ENCODE assay signal across 29 cellular contexts in genomic region chr12:76312314-76312713, GRCh38. TPM values are rescaled to one million over a fixed set of nuclear protein-coding genes. Genes with fewer than 3 reads are reported as not detected.
DNase-seq lines count a peak whose midpoint lies in the region; ATAC-seq and TF ChIP-seq lines count a peak whose summit lies in the region.
"Had no signal": no experiment of that assay in that cellular context is flagged by ENCODE, and none has a peak within 500 bp of the region (broad histone marks: within the 10 kb centered on the region; RNA-seq: fewer than 3 reads in every experiment).

No MANE protein-coding gene starts in this region.

- H3K4me1 Mint-ChIP-seq in nephron progenitor cell = peaks cover 15% of the 10 kb centered on the region
- H3K4me1 Mint-ChIP-seq: immature natural killer cell; naive thymus-derived CD4-positive, alpha-beta T cell; stimulated activated naive CD8-positive, alpha-beta T cell treated with anti-CD3 and anti-CD28 coated beads, Interleukin-15, amount 100 ng/mL, for 72 hours; T-cell had no signal

- H3K27me3 Mint-ChIP-seq in nephron progenitor cell (ENCODE audit: low read depth, poor library complexity) = peaks cover 5% of the 10 kb centered on the region

- no peaks in the 10 kb centered on the region for H3K9me3 ChIP-seq in right atrium auricular region
- H3K9me3 ChIP-seq: BE2C, body of pancreas, colonic mucosa, heart right ventricle, MG63, psoas muscle, transverse colon had no signal

- no peaks in the 10 kb centered on the region for H3K9me3 Mint-ChIP-seq in nephron progenitor cell
- H3K9me3 Mint-ChIP-seq: activated naive CD4-positive, alpha-beta T cell treated with anti-CD3 and anti-CD28 coated beads, Interleukin-2, amount 50 U/mL, for 72 hours; immature natural killer cell; stimulated activated naive CD8-positive, alpha-beta T cell treated with anti-CD3 and anti-CD28 coated beads, Interleukin-15, amount 100 ng/mL, for 72 hours; T-cell had no signal

- H3K36me3 Mint-ChIP-seq in nephron progenitor cell (ENCODE audit: low read depth) = no peaks in the 10 kb centered on the region
- H3K36me3 Mint-ChIP-seq: activated naive CD4-positive, alpha-beta T cell treated with anti-CD3 and anti-CD28 coated beads, Interleukin-2, amount 50 U/mL, for 72 hours; immature natural killer cell; naive thymus-derived CD4-positive, alpha-beta T cell; T-cell had no signal

- H3K27ac Mint-ChIP-seq in nephron progenitor cell = peak overlapping the region; percentile 31
- H3K27ac Mint-ChIP-seq: activated naive CD4-positive, alpha-beta T cell treated with anti-CD3 and anti-CD28 coated beads, Interleukin-2, amount 50 U/mL, for 72 hours; immature natural killer cell; naive thymus-derived CD4-positive, alpha-beta T cell; stimulated activated naive CD8-positive, alpha-beta T cell treated with anti-CD3 and anti-CD28 coated beads, Interleukin-15, amount 100 ng/mL, for 72 hours; T-cell had no signal

- intact Hi-C loops in Right ventricle myocardium inferior (cut with DNase I) (no loop called here), left ventricle myocardium superior (cut with micrococcal nuclease) (no loop called here)

- no peaks in the 10 kb centered on the region for H3K36me3 ChIP-seq in right atrium auricular region
- H3K36me3 ChIP-seq: BE2C, colonic mucosa, heart right ventricle, MG63, transverse colon had no signal

- no peaks in the 10 kb centered on the region for H3K27me3 ChIP-seq in right atrium auricular region
- H3K27me3 ChIP-seq: body of pancreas, colonic mucosa, MG63, transverse colon had no signal

- DNase-seq in right atrium auricular region (ENCODE audit: low spot score) = peak; percentile 26
- DNase-seq in Right ventricle myocardium inferior (ENCODE audit: missing footprints) = no peak
- peak; percentile 50 for DNase-seq in fibroblast of villous mesenchyme (ENCODE audit: low read depth)
- no peak for DNase-seq in nephron progenitor cell
- no peak for DNase-seq in NCI-H82 (lab: John Stamatoyannopoulos, UW)
- DNase-seq in NCI-H1092 (lab: John Stamatoyannopoulos, UW) = no peak
- DNase-seq in left ventricle myocardium superior = no peak
- DNase-seq: activated CD4-positive, alpha-beta T cell treated with anti-CD3 and anti-CD28 coated beads for 4 hours; BE2C; body of pancreas; colonic mucosa; heart right ventricle; immature natural killer cell; MG63; naive thymus-derived CD4-positive, alpha-beta T cell; NCI-H1436 treated with DMSO at 0.1 percent for 48 hours; NCI-H2171 treated with DMSO at 0.1 percent for 48 hours; NCI-H526; psoas muscle; Right ventricle myocardium superior; stimulated activated CD4-positive, alpha-beta T cell treated with anti-CD3 and anti-CD28 coated beads, Interleukin-4, amount 100 ng/mL, for 4 hours; stimulated activated naive CD8-positive, alpha-beta T cell treated with anti-CD3 and anti-CD28 coated beads, Interleukin-15, amount 100 ng/mL, for 72 hours; T-cell; transverse colon had no signal

- no peak overlapping the region for H3K4me3 ChIP-seq in right atrium auricular region
- H3K4me3 ChIP-seq in fibroblast of villous mesenchyme (ENCODE audit: low read depth, low read length) = no peak overlapping the region
- H3K4me3 ChIP-seq: body of pancreas, colonic mucosa, heart right ventricle, lung, MG63, psoas muscle, transverse colon had no signal

- H3K4me1 ChIP-seq in right atrium auricular region = no peaks in the 10 kb centered on the region
- H3K4me1 ChIP-seq: BE2C, body of pancreas, colonic mucosa, heart right ventricle, psoas muscle, transverse colon had no signal

- no peak overlapping the region for H3K4me3 Mint-ChIP-seq in nephron progenitor cell
- H3K4me3 Mint-ChIP-seq: immature natural killer cell; naive thymus-derived CD4-positive, alpha-beta T cell; stimulated activated naive CD8-positive, alpha-beta T cell treated with anti-CD3 and anti-CD28 coated beads, Interleukin-15, amount 100 ng/mL, for 72 hours; T-cell had no signal

- no peak overlapping the region for H3K27ac ChIP-seq in right atrium auricular region
- H3K27ac ChIP-seq: 22Rv1, body of pancreas, colonic mucosa, heart right ventricle, HL-60, psoas muscle, transverse colon had no signal

- ATAC-seq in Right ventricle myocardium inferior (no peak), HG03280 (IDR thresholded peaks at IDR 0.05; ENCODE audit: unreplicated experiment) (no peak), left ventricle myocardium superior (no peak)
- ATAC-seq: activated naive CD4-positive, alpha-beta T cell treated with anti-CD3 and anti-CD28 coated beads, Interleukin-2, amount 50 U/mL, for 72 hours; body of pancreas; heart right ventricle; naive thymus-derived CD4-positive, alpha-beta T cell; psoas muscle; stimulated activated naive CD8-positive, alpha-beta T cell treated with anti-CD3 and anti-CD28 coated beads, Interleukin-15, amount 100 ng/mL, for 72 hours; T-cell had no signal

- TF ChIP-seq CTCF in right atrium auricular region (IDR thresholded peaks at IDR 0.05) (no peak), fibroblast of villous mesenchyme (IDR thresholded peaks at IDR 0.05; ENCODE audit: insufficient read depth, low read depth, low read length) (no peak), nephron progenitor cell (IDR thresholded peaks at IDR 0.05) (no peak)

RNA-seq across cellular contexts. Expression of gene BBS10, which starts 35.9 kb away (rescaled TPM):
- total RNA-seq in right atrium auricular region (10 to 100 TPM in 1 of 2 donors, 1 to 10 TPM in 1; 9.3 to 12.9 TPM), Right ventricle myocardium inferior (8.6 TPM), fibroblast of villous mesenchyme (5.2 and 13.8 TPM in 2 replicates), left ventricle myocardium superior (8.3 TPM)

Comparison
In these comparisons a context has a peak if more than half of its experiments do, and no peak if none do; other contexts are left out.
1. DNase-seq: peak in right atrium auricular region (single experiment) and fibroblast of villous mesenchyme (single experiment); none in Right ventricle myocardium inferior (single experiment), nephron progenitor cell (single experiment), NCI-H82 (single experiment), NCI-H1092 (single experiment) and left ventricle myocardium superior (single experiment).